ENCODE assay signal across 5 cellular contexts in the genomic region with DNA sequence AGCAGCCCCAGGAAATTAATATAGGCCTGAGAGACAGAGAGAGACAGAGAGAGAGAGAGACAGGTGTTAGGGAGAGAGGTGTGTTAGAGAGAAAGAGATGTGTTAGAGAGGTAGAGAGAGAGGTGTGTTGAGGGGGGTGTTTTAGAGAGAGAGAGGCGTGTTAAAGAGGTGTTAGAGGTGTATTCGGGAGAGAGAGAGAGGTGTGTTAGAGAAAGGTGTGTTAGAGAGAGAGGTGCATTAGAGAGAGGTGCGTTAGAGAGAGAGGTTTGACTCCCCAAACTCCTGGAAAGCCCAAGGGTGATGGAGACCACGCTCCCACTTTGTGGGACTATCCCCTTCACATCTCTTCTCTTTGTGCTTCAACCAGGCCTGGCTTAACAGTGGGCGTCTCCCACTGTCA.
"Had no signal": no experiment of that assay in that cellular context is flagged by ENCODE, and none has a peak within 500 bp of the region (broad histone marks: within the 10 kb centered on the region; RNA-seq: fewer than 3 reads in every experiment).

No MANE protein-coding gene starts in this region.

- DNase-seq: H7, IMR-90 had no signal

- H3K9me3 Mint-ChIP-seq: GM23338 had no signal

- H3K9me3 ChIP-seq: HAP-1 had no signal

- H3K36me3 ChIP-seq: HAP-1 had no signal

- H3K4me3 ChIP-seq: GM23338, HAP-1, K562 had no signal

- H3K4me3 Mint-ChIP-seq: GM23338 had no signal

- H3K4me1 ChIP-seq: HAP-1 had no signal

- H3K27ac Mint-ChIP-seq: GM23338 had no signal
